Comparison of ENCODE assay signal across 8 cellular contexts in genomic region chr19:3955276-3955675, GRCh38. TPM values are rescaled to one million over a fixed set of nuclear protein-coding genes. Genes with fewer than 3 reads are reported as not detected.
"Had no signal": no experiment of that assay in that cellular context is flagged by ENCODE, and none has a peak within 500 bp of the region (broad histone marks: within the 10 kb centered on the region; RNA-seq: fewer than 3 reads in every experiment).

No MANE protein-coding gene starts in this region.

RNA-seq across cellular contexts. Expression of gene NMRK2, which starts 22.4 kb away (rescaled TPM):
- total RNA-seq: activated B cell treated with CpG ODN at 0.5 μM for 24 hours; activated CD4-positive, alpha-beta T cell treated with anti-CD3 and anti-CD28 coated beads, Interleukin-2, amount 10 ng/mL, durations not matched to agents 24 days and 14 days; activated CD8-positive, alpha-beta memory T cell treated with anti-CD3 and anti-CD28 coated beads, Interleukin-2, amount 10 ng/mL, durations not matched to agents 7 days and 5 days; activated naive CD4-positive, alpha-beta T cell treated with anti-CD3 and anti-CD28 coated beads, Interleukin-2, amount 50 U/mL, for 72 hours; activated T-cell treated with anti-CD3 and anti-CD28 coated beads, Interleukin-2, amount 50 U/mL, for 4 hours; ascending aorta; OCI-LY7; RPMI7951 had no signal
